In the genomic region with DNA sequence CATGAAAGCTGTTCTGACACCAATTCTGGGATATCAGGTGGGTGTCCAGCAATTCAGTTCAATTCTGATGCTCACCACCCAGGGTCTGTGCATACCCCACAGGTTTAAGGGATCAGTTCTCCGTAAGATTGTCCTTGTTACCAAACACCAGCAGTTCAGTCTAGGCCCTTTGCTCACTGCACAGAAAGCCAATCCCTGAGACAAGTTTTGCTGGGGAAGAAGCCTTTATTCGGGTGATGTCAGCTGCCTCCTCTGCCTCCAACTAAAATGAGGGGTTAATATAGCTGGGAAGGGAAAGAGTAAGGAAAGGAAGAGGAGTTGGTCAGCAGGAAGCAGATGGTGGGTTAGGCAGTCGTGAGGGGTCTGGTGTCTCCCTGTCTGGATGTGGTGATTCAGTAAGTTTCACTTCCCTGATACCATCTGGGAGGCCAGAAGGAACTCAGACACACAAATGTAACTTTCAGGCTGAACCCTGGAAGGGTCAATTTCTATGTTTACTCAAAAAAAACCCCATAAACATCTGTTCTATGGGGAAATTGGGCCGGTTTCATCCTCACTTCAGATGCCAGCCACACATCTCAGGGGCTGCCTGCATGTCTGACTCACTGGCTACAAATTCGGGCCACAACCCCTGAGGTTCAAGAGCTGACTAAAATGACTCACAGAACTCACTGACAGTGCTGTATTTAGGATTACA, we compare ENCODE assay signal across 9 cellular contexts.
DNase-seq lines count a peak whose midpoint lies in the region; ATAC-seq and TF ChIP-seq lines count a peak whose summit lies in the region.
"Had no signal": no experiment of that assay in that cellular context is flagged by ENCODE, and none has a peak within 500 bp of the region (broad histone marks: within the 10 kb centered on the region; RNA-seq: fewer than 3 reads in every experiment).

No MANE protein-coding gene starts in this region.

- no peak for TF ChIP-seq CTCF in astrocyte of the cerebellum (IDR thresholded peaks at IDR 0.05; ENCODE audit: low read depth, low read length, missing control alignments)

- peak overlapping the region in 2 of 8 donors; percentile 66 to 82 for H3K4me3 Mint-ChIP-seq in naive B cell
- no peak overlapping the region for H3K4me3 Mint-ChIP-seq in activated CD4-positive, alpha-beta T cell treated with anti-CD3 and anti-CD28 coated beads, Interleukin-2, amount 10 ng/mL, durations not matched to agents 24 days and 14 days

- H3K4me3 ChIP-seq in astrocyte of the cerebellum (ENCODE audit: low read depth, low read length): no peak overlapping the region

- in situ Hi-C loops in astrocyte of the cerebellum (cut with HindIII; ENCODE audit: low sequenced_read_pairs): no loop called here

- H3K36me3 Mint-ChIP-seq in naive B cell: no peaks in the 10 kb centered on the region
- no peaks in the 10 kb centered on the region for H3K36me3 Mint-ChIP-seq in activated CD4-positive, alpha-beta T cell treated with anti-CD3 and anti-CD28 coated beads, Interleukin-2, amount 10 ng/mL, durations not matched to agents 24 days and 14 days (ENCODE audit: low read depth)

- H3K9me3 Mint-ChIP-seq in naive B cell: peaks cover 0 to 5% (median 0%) of the 10 kb centered on the region in 7 donors
- no peaks in the 10 kb centered on the region for H3K9me3 Mint-ChIP-seq in activated CD4-positive, alpha-beta T cell treated with anti-CD3 and anti-CD28 coated beads, Interleukin-2, amount 10 ng/mL, durations not matched to agents 24 days and 14 days

- DNase-seq in Daoy (ENCODE audit: low read depth) (peak; percentile 85), astrocyte of the cerebellum (ENCODE audit: low read depth) (peak; percentile 69), naive B cell (no peak), hypothalamus (lab: John Stamatoyannopoulos, UW) (no peak), ureter (ENCODE audit: low spot score) (no peak), NCI-H2196 treated with DMSO at 0.1 percent for 48 hours (lab: John Stamatoyannopoulos, UW; ENCODE audit: unreplicated experiment) (no peak)
- DNase-seq in activated CD4-positive, alpha-beta T cell treated with anti-CD3 and anti-CD28 coated beads, Interleukin-2, amount 10 ng/mL, durations not matched to agents 24 days and 14 days: no peak
- DNase-seq: NCI-H510A treated with DMSO at 0.1 percent for 48 hours had no signal

- peak overlapping the region in 2 of 6 donors; percentile 25 to 54 for H3K27ac Mint-ChIP-seq in naive B cell
- H3K27ac Mint-ChIP-seq in activated CD4-positive, alpha-beta T cell treated with anti-CD3 and anti-CD28 coated beads, Interleukin-2, amount 10 ng/mL, durations not matched to agents 24 days and 14 days: no peak overlapping the region

- peaks cover 0 to 19% (median 14%) of the 10 kb centered on the region in 3 donors for H3K27me3 Mint-ChIP-seq in naive B cell
- H3K27me3 Mint-ChIP-seq in activated CD4-positive, alpha-beta T cell treated with anti-CD3 and anti-CD28 coated beads, Interleukin-2, amount 10 ng/mL, durations not matched to agents 24 days and 14 days: peaks cover 10% of the 10 kb centered on the region

- peaks cover 19 to 31% (median 31%) of the 10 kb centered on the region in 3 donors for H3K4me1 Mint-ChIP-seq in naive B cell
- peaks cover 3% of the 10 kb centered on the region for H3K4me1 Mint-ChIP-seq in activated CD4-positive, alpha-beta T cell treated with anti-CD3 and anti-CD28 coated beads, Interleukin-2, amount 10 ng/mL, durations not matched to agents 24 days and 14 days

- ATAC-seq in HG02798 (IDR thresholded peaks at IDR 0.05; ENCODE audit: poor library complexity, unreplicated experiment): peak; percentile 59
- peak; percentile 41 to 55 for ATAC-seq in naive B cell (ENCODE audit: low read depth in 2 of 2)

- intact Hi-C loops in activated CD4-positive, alpha-beta T cell treated with anti-CD3 and anti-CD28 coated beads, Interleukin-2, amount 10 ng/mL, durations not matched to agents 24 days and 14 days (cut with micrococcal nuclease): no loop called here

Comparison
In these comparisons a context has a peak if more than half of its experiments do, and no peak if none do; other contexts are left out.
1. DNase-seq: peak in Daoy (single experiment) and astrocyte of the cerebellum (single experiment); none in naive B cell (single experiment), hypothalamus (0 of 51), ureter (single experiment), NCI-H2196 treated with DMSO at 0.1 percent for 48 hours (single experiment) and activated CD4-positive, alpha-beta T cell treated with anti-CD3 and anti-CD28 coated beads, Interleukin-2, amount 10 ng/mL, durations not matched to agents 24 days and 14 days (single experiment).